Comparison of ENCODE assay signal across 18 cellular contexts in genomic region chr3:157755254-157755653, GRCh38.
DNase-seq lines count a peak whose midpoint lies in the region; ATAC-seq, FAIRE-seq and TF ChIP-seq lines count a peak whose summit lies in the region.
"Had no signal": no experiment of that assay in that cellular context is flagged by ENCODE, and none has a peak within 500 bp of the region (broad histone marks: within the 10 kb centered on the region; RNA-seq: fewer than 3 reads in every experiment).

No MANE protein-coding gene starts in this region.

- H3K18ac ChIP-seq in neuronal stem cell (ENCODE audit: low read length): no peak overlapping the region

- no peak for TF ChIP-seq EP300 in K562 (IDR thresholded peaks at IDR 0.05; ENCODE audit: low read length)

- TF ChIP-seq RAD21 in K562 (CRISPR knock-in tag; conservative IDR thresholded peaks at IDR 0.05 in 1 of 2, IDR thresholded peaks at IDR 0.05 in 1 of 2): no peak

- intact Hi-C loops in K562 (cut with micrococcal nuclease): no loop called here

- H3K27ac ChIP-seq in HUES48 (ENCODE audit: low read depth, low read length): peak overlapping the region; percentile 50
- no peak overlapping the region for H3K27ac ChIP-seq in K562 (ENCODE audit: extremely low read depth, low read depth, low read length)
- H3K27ac ChIP-seq in iPS-18a (ENCODE audit: low read length): no peak overlapping the region
- H3K27ac ChIP-seq in neuronal stem cell (replicated peaks; ENCODE audit: low read length): no peak overlapping the region
- H3K27ac ChIP-seq: dorsolateral prefrontal cortex, gastrocnemius medialis, HL-60 had no signal

- TF ChIP-seq POLR2A in K562 (conservative IDR thresholded peaks at IDR 0.05): no peak

- WGBS in K562 (ENCODE audit: insufficient coverage, low coverage, missing lambda C conversion rate): 0% methylated on average over 5 of the region's 5 CpGs
- WGBS in neuronal stem cell (ENCODE audit: extremely low coverage in 2 of 2, insufficient read length in 2 of 2, insufficient replicate concordance in 1 of 2), 2 donors: no CpG with 5 or more reads among the region's 5 CpGs

- no peaks in the 10 kb centered on the region for H3K9me3 ChIP-seq in HUES48 (ENCODE audit: control insufficient read depth, insufficient read depth, low read length)
- H3K9me3 ChIP-seq in K562 (replicated peaks; ENCODE audit: control insufficient read depth, insufficient read depth, low read depth, low read length): no peaks in the 10 kb centered on the region
- H3K9me3 ChIP-seq in iPS-18a (ENCODE audit: control insufficient read depth, low read depth, low read length): no peaks in the 10 kb centered on the region
- H3K9me3 ChIP-seq in neuronal stem cell (replicated peaks in 1 of 2; ENCODE audit: control insufficient read depth in 2 of 2, insufficient read depth in 1 of 2, low read depth in 1 of 2, low read length in 2 of 2): no peaks in the 10 kb centered on the region
- H3K9me3 ChIP-seq: gastrocnemius medialis had no signal

- no peak overlapping the region for H3K4me2 ChIP-seq in K562 (ENCODE audit: insufficient read depth, low read length)
- H3K4me2 ChIP-seq in neuronal stem cell (ENCODE audit: insufficient read depth, low read length, poor library complexity, severe bottlenecking): no peak overlapping the region

- no peaks in the 10 kb centered on the region for H4K20me1 ChIP-seq in K562 (replicated peaks; ENCODE audit: control insufficient read depth, insufficient read depth, low read length)

- no peaks in the 10 kb centered on the region for H3K79me1 ChIP-seq in neuronal stem cell (ENCODE audit: low read depth, low read length)

- peaks cover 20% of the 10 kb centered on the region for H3K4me1 ChIP-seq in HUES48 (ENCODE audit: control insufficient read depth, insufficient read depth, low read length)
- H3K4me1 ChIP-seq in K562 (replicated peaks in 1 of 2; ENCODE audit: control insufficient read depth in 2 of 2, insufficient read depth in 2 of 2, low read length in 2 of 2): no peaks in the 10 kb centered on the region
- peaks cover 21% of the 10 kb centered on the region for H3K4me1 ChIP-seq in iPS-18a (ENCODE audit: control insufficient read depth, low read depth, low read length)
- H3K4me1 ChIP-seq in neuronal stem cell (ENCODE audit: control insufficient read depth in 2 of 2, insufficient read depth in 1 of 2, low read depth in 1 of 2, low read length in 2 of 2): peaks cover 4 to 13% of the 10 kb centered on the region in 2 donors
- H3K4me1 ChIP-seq: gastrocnemius medialis had no signal

- H3K9ac ChIP-seq in HUES48 (ENCODE audit: low read depth, low read length) (no peak overlapping the region), K562 (ENCODE audit: insufficient read depth in 1 of 2, low read depth in 2 of 2, low read length in 2 of 2) (no peak overlapping the region), iPS-18a (ENCODE audit: low read length) (peak overlapping the region; percentile 35), neuronal stem cell (ENCODE audit: low read depth, low read length, poor library complexity) (no peak overlapping the region)

- H3K23ac ChIP-seq in neuronal stem cell (ENCODE audit: low read depth, low read length, poor library complexity): no peak overlapping the region

- H3K36me3 ChIP-seq in HUES48 (ENCODE audit: control insufficient read depth, insufficient read depth, low read length) (no peaks in the 10 kb centered on the region), K562 (ENCODE audit: control insufficient read depth, insufficient read depth, low read length) (no peaks in the 10 kb centered on the region), iPS-18a (ENCODE audit: control insufficient read depth, low read depth, low read length) (no peaks in the 10 kb centered on the region), neuronal stem cell (replicated peaks in 1 of 2; ENCODE audit: control insufficient read depth in 2 of 2, insufficient read depth in 2 of 2, low read length in 2 of 2) (no peaks in the 10 kb centered on the region)
- H3K36me3 ChIP-seq: gastrocnemius medialis had no signal

- no peak overlapping the region for H3K14ac ChIP-seq in neuronal stem cell (ENCODE audit: low read length)

- no peak for FAIRE-seq in K562 (lab: Jason Lieb, UNC)
- FAIRE-seq: GM19239, urothelium cell line had no signal

- no peak overlapping the region for H4K8ac ChIP-seq in neuronal stem cell (ENCODE audit: low read depth, low read length)

- H2AK5ac ChIP-seq in neuronal stem cell (ENCODE audit: low read depth, low read length): no peak overlapping the region

- H3K79me2 ChIP-seq in K562 (ENCODE audit: control insufficient read depth, insufficient read depth, low read length): no peaks in the 10 kb centered on the region

- H3K9me1 ChIP-seq in K562 (ENCODE audit: control insufficient read depth, insufficient read depth, low read length): no peaks in the 10 kb centered on the region

- no peak overlapping the region for H2BK120ac ChIP-seq in neuronal stem cell (ENCODE audit: low read depth, low read length)

- no peak overlapping the region for H2BK15ac ChIP-seq in neuronal stem cell (ENCODE audit: low read length)

- H2BK12ac ChIP-seq in neuronal stem cell (ENCODE audit: low read length): no peak overlapping the region

- H2BK5ac ChIP-seq in neuronal stem cell (ENCODE audit: low read length): no peak overlapping the region

- no peaks in the 10 kb centered on the region for H3K27me3 ChIP-seq in HUES48 (ENCODE audit: control insufficient read depth, insufficient read depth, low read length)
- H3K27me3 ChIP-seq in K562 (ENCODE audit: control insufficient read depth in 2 of 2, insufficient read depth in 2 of 2, low read length in 2 of 2): peaks cover 6 to 7% of the 10 kb centered on the region in 2 experiments; a peak in 2 of 5 replicates
- no peaks in the 10 kb centered on the region for H3K27me3 ChIP-seq in iPS-18a (ENCODE audit: control insufficient read depth, insufficient read depth, low read length)
- H3K27me3 ChIP-seq in neuronal stem cell (ENCODE audit: control insufficient read depth in 3 of 3, insufficient read depth in 3 of 3, low read depth in 1 of 3, low read length in 3 of 3): no peaks in the 10 kb centered on the region

- peak; percentile 16 for TF ChIP-seq CTCF in AG04449 (IDR thresholded peaks at IDR 0.05; ENCODE audit: insufficient read depth, low read length, missing control alignments)
- TF ChIP-seq CTCF in K562 (IDR thresholded peaks at IDR 0.05 in 2 of 3, conservative IDR thresholded peaks at IDR 0.05 in 1 of 3; ENCODE audit: insufficient read depth in 2 of 3, low read depth in 1 of 3, low read length in 3 of 3): peak in 1 of 3 experiments; percentile 12; a peak in 1 of 6 replicates

- no TSS peak for BruUV-seq in K562 (replicated peaks; lab: Mats Ljungman, UMichigan)

- H2AFZ ChIP-seq in K562 (ENCODE audit: low read depth, low read length) (no peak overlapping the region), neuronal stem cell (ENCODE audit: low read length) (no peak overlapping the region)

- CTCF ChIA-PET in AG04449 (lab: Yijun Ruan, JAX): no interaction called here
- CTCF ChIA-PET in K562 (lab: Yijun Ruan, JAX; ENCODE audit: low intra/inter-chr PET ratio): no interaction called here

- H3K4me3 ChIP-seq in AG04449 (ENCODE audit: low read depth, low read length) (no peak overlapping the region), HUES48 (ENCODE audit: low read depth, low read length) (no peak overlapping the region), K562 (no peak overlapping the region), iPS-18a (ENCODE audit: low read length) (no peak overlapping the region), neuronal stem cell (ENCODE audit: low read length in 2 of 2) (no peak overlapping the region)
- H3K4me3 ChIP-seq: dorsolateral prefrontal cortex, gastrocnemius medialis had no signal

- ATAC-seq in K562 (no peak), HG03457 (IDR thresholded peaks at IDR 0.05; ENCODE audit: unreplicated experiment) (no peak)
- ATAC-seq: activated T-cell treated with anti-CD3 and anti-CD28 coated beads, Interleukin-2, amount 50 U/mL, for 4 hours; gastrocnemius medialis had no signal

- in situ Hi-C loops in K562 (cut with MboI): no loop called here

- H4K91ac ChIP-seq in neuronal stem cell (ENCODE audit: low read depth, low read length, poor library complexity): no peak overlapping the region

- POLR2A ChIA-PET in AG04449 (lab: Yijun Ruan, JAX) (no interaction called here), K562 (lab: Yijun Ruan, JAX) (interaction anchor here (1.5 kb wide), 1 partner anchor 12 kb away, joined by 5 read pairs; no protein-coding TSS in a partner anchor)

- no peak for DNase-seq in AG04449 (ENCODE audit: low read depth, low spot score)
- no peak for DNase-seq in K562 (ENCODE audit: extremely low read depth in 1 of 4, low spot score in 3 of 4)
- no peak for DNase-seq in neuronal stem cell (ENCODE audit: low spot score)
- no peak for DNase-seq in stimulated activated CD4-positive, alpha-beta T cell treated with anti-CD3 and anti-CD28 coated beads, Interleukin-2, amount 100 ng/mL, for 48 hours
- DNase-seq in GM03348 (ENCODE audit: low spot score): no peak
- DNase-seq: activated CD4-positive, alpha-beta T cell treated with anti-CD3 and anti-CD28 coated beads, Interleukin-2, amount 10 ng/mL, durations not matched to agents 7 days and 5 days; activated T-cell treated with anti-CD3 and anti-CD28 coated beads, Interleukin-2, amount 50 U/mL, for 4 hours; dorsolateral prefrontal cortex; gastrocnemius medialis; kidney glomerular epithelial cell; stimulated activated naive CD4-positive, alpha-beta T cell; T-helper 2 cell had no signal

- H3K4ac ChIP-seq in neuronal stem cell (ENCODE audit: low read length): no peak overlapping the region

TF ChIP-seq in K562, 482 proteins besides CTCF, POLR2A, EP300 and RAD21:
- TF ChIP-seq ZSCAN29 (IDR thresholded peaks at IDR 0.05): 0 out of 2 replicates have a peak, but pooled peaks have one; percentile 18
- no peak for TF ChIP-seq RBM22 (IDR thresholded peaks at IDR 0.05; ENCODE audit: low read depth, low read length, poor library complexity, severe bottlenecking)
TF ChIP-seq in K562: peak in this region for 1.
